1 cellular context compared by ENCODE assay signal in genomic region chr2:8437228-8437948, GRCh38.
TF ChIP-seq lines count a peak whose summit lies in the region.

No MANE protein-coding gene starts in this region.

TF ChIP-seq in SK-N-SH, 30 proteins besides CTCF, POLR2A, EP300 and RAD21 (continued from another document):
- TF ChIP-seq ZBTB33 (IDR thresholded peaks at IDR 0.05; ENCODE audit: borderline replicate concordance, low read depth) (no peak), TCF12 (IDR thresholded peaks at IDR 0.05) (no peak), RFX5 (IDR thresholded peaks at IDR 0.05; ENCODE audit: low read length) (no peak), FOXJ3 (CRISPR knock-in tag; IDR thresholded peaks at IDR 0.05) (no peak), TEAD4 (IDR thresholded peaks at IDR 0.05; ENCODE audit: borderline replicate concordance, insufficient read depth) (no peak), YY1 (IDR thresholded peaks at IDR 0.05; ENCODE audit: low read depth) (no peak), MAX (IDR thresholded peaks at IDR 0.05; ENCODE audit: low read depth) (no peak)
